Comparison of ENCODE assay signal across 8 cellular contexts in the genomic region with DNA sequence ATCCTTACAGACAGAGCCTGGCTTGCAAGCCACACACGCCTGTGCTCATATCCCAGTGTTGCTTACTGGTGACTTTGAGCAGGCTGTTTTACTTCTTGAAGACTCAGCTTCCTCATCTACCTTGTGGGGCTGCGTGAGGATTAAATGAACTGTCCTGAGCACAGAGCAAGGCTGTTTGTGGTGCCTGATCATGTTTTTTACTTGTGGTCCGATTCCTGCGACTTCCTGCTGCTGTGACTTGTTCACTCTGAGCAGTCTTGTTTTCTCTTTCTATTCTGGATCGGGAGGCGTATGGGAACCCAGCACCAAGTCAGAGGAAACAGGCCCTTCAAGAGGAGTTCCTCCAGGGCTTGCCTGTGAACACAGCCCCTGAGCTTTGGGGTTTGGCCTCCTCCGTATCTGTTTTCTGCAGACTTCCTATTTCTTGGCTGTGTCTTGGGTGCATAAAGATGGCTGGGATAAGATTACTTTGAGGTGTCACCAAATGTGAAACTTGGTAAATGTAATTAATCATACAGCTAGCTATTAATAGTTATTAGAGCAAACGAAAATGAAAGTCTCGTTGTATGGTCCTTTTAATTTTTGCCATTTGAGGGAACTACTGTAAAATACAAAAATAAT.
DNase-seq lines count a peak whose midpoint lies in the region; ATAC-seq and TF ChIP-seq lines count a peak whose summit lies in the region.

No MANE protein-coding gene starts in this region.

- H3K27ac ChIP-seq in SU-DHL-6 (ENCODE audit: low read depth, low read length): no peak overlapping the region

- peak overlapping the region; percentile 57 to 74 (median 70) for H3K4me3 Mint-ChIP-seq in immature natural killer cell

- in situ Hi-C loops in HAP-1 (cut with MboI; ENCODE audit: low sequenced_read_pairs): no loop called here

- H2AFZ ChIP-seq in SU-DHL-6 (ENCODE audit: low read depth, low read length, severe bottlenecking): no peak overlapping the region

- peaks cover 15 to 44% (median 38%) of the 10 kb centered on the region in 3 donors for H3K36me3 Mint-ChIP-seq in immature natural killer cell

- H3K4me1 ChIP-seq in HAP-1: no peaks in the 10 kb centered on the region

- peak overlapping the region; percentile 21 for H3K4me2 ChIP-seq in SU-DHL-6 (ENCODE audit: low read depth, low read length, poor library complexity, severe bottlenecking)

- no peaks in the 10 kb centered on the region for H3K9me3 ChIP-seq in SU-DHL-6 (ENCODE audit: insufficient read depth, low read length)
- no peaks in the 10 kb centered on the region for H3K9me3 ChIP-seq in HAP-1

- peak; percentile 1 for DNase-seq in SKM-1 treated with dmso at 0.1 percent for 144 hours (lab: John Stamatoyannopoulos, UW; ENCODE audit: unreplicated experiment)
- DNase-seq in SKM-1 (lab: John Stamatoyannopoulos, UW; ENCODE audit: unreplicated experiment): no peak
- DNase-seq in immature natural killer cell: peak; percentile 8 to 13 (median 10)
- DNase-seq in HAP-1 (ENCODE audit: low spot score in 2 of 2): no peak
- DNase-seq in NCI-H774 (lab: John Stamatoyannopoulos, UW): no peak
- DNase-seq in activated CD4-positive, alpha-beta T cell treated with anti-CD3 and anti-CD28 coated beads for 4 hours: no peak

- no peaks in the 10 kb centered on the region for H4K20me1 ChIP-seq in SU-DHL-6 (ENCODE audit: low read depth, low read length)

- no peaks in the 10 kb centered on the region for H3K9me3 Mint-ChIP-seq in immature natural killer cell

- H3K9ac ChIP-seq in SU-DHL-6 (ENCODE audit: low read length): no peak overlapping the region

- no peaks in the 10 kb centered on the region for H3F3A ChIP-seq in SU-DHL-6 (ENCODE audit: insufficient read depth)

- no peaks in the 10 kb centered on the region for H3K9me2 ChIP-seq in SU-DHL-6 (replicated peaks; ENCODE audit: insufficient read depth, low read length)

- H3K79me2 ChIP-seq in SU-DHL-6 (ENCODE audit: insufficient read depth, low read length): no peaks in the 10 kb centered on the region

- peaks cover 35 to 57% of the 10 kb centered on the region in 2 donors for H3K4me1 Mint-ChIP-seq in immature natural killer cell

- H3K27me3 Mint-ChIP-seq in immature natural killer cell (ENCODE audit: low read depth in 3 of 3): peaks cover 0 to 12% (median 8%) of the 10 kb centered on the region in 3 donors

- peak overlapping the region; percentile 50 to 82 (median 76) for H3K27ac Mint-ChIP-seq in immature natural killer cell

- no peak for TF ChIP-seq CTCF in SU-DHL-6 (IDR thresholded peaks at IDR 0.05; ENCODE audit: insufficient read depth, low read length, poor library complexity, severe bottlenecking)

- peaks cover 13% of the 10 kb centered on the region; the same call in 1 of the 2 replicates for H3K36me3 ChIP-seq in SU-DHL-6 (ENCODE audit: low read length)
- no peaks in the 10 kb centered on the region for H3K36me3 ChIP-seq in HAP-1 (replicated peaks)

- H3K4me3 ChIP-seq in SU-DHL-6 (ENCODE audit: insufficient read depth, low read length, poor library complexity, severe bottlenecking): no peak overlapping the region
- H3K4me3 ChIP-seq in HAP-1: no peak overlapping the region

- H3K27me3 ChIP-seq in SU-DHL-6 (ENCODE audit: low read length) (no peaks in the 10 kb centered on the region), HAP-1 (ENCODE audit: low read depth) (no peaks in the 10 kb centered on the region)

- ATAC-seq in HG02678 (IDR thresholded peaks at IDR 0.05; ENCODE audit: unreplicated experiment): peak; percentile 63

Comparison
In these comparisons a context has a peak if more than half of its experiments do, and no peak if none do; other contexts are left out.
1. DNase-seq: peak in SKM-1 treated with dmso at 0.1 percent for 144 hours (single experiment) and immature natural killer cell (3 of 3); none in SKM-1 (single experiment), HAP-1 (0 of 2), NCI-H774 (single experiment) and activated CD4-positive, alpha-beta T cell treated with anti-CD3 and anti-CD28 coated beads for 4 hours (0 of 2).